In the genomic region with DNA sequence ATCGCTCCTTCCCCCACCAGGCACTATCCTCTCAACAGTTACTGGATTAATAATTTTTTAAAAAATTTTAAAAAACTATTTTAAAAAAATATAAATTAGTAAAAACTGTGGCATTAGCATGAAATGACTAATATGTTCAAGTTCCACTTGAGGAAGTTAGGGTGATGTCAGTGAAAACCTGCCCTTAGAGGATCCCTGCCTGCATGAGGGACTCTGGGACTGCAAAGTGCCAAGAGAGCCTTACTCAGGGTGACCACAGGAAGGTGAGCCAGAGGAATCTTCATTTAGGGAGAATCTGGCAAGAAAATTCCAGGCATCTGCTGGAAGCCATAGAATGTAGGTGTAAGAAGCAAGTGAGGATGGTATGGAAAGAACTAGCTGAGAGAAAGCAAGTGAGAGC, we compare ENCODE assay signal across 18 cellular contexts.
DNase-seq lines count a peak whose midpoint lies in the region; ATAC-seq, FAIRE-seq and TF ChIP-seq lines count a peak whose summit lies in the region.
"Had no signal": no experiment of that assay in that cellular context is flagged by ENCODE, and none has a peak within 500 bp of the region (broad histone marks: within the 10 kb centered on the region; RNA-seq: fewer than 3 reads in every experiment).

No MANE protein-coding gene starts in this region.

- H3K4ac ChIP-seq in IMR-90 (ENCODE audit: low read depth, low read length): no peak overlapping the region

- peak overlapping the region; percentile 99 for H3K27ac ChIP-seq in DOHH2 (ENCODE audit: low read depth, low read length)
- no peak overlapping the region for H3K27ac ChIP-seq in IMR-90 (ENCODE audit: insufficient read depth, low read length)
- no peak overlapping the region for H3K27ac ChIP-seq in breast epithelium
- H3K27ac ChIP-seq: BLaER1 treated with 17β-estradiol and CSF1 and Interleukin-3, amounts not matched to agents 10 nM and 100 nM; RWPE1; SJCRH30 had no signal

- H3K4me2 ChIP-seq in DOHH2 (ENCODE audit: low read length): peak overlapping the region; percentile 95
- H3K4me2 ChIP-seq in IMR-90 (ENCODE audit: low read depth, low read length): no peak overlapping the region
- H3K4me2 ChIP-seq: BLaER1 treated with 17β-estradiol and CSF1 and Interleukin-3, amounts not matched to agents 10 nM and 100 nM had no signal

- POLR2A ChIA-PET in IMR-90 (lab: Charles Lee; ENCODE audit: unreplicated experiment): no interaction called here

- no peaks in the 10 kb centered on the region for H3K9me1 ChIP-seq in IMR-90 (ENCODE audit: insufficient read depth, low read length)

- in situ Hi-C loops in IMR-90 (cut with MboI; ENCODE audit: low sequenced_read_pairs): no loop called here

- H3K27me3 ChIP-seq in DOHH2 (ENCODE audit: control insufficient read depth, low read length) (no peaks in the 10 kb centered on the region), IMR-90 (ENCODE audit: control insufficient read depth, insufficient read depth, low read length) (peaks cover 19% of the 10 kb centered on the region; the same call in 1 of the 2 replicates), breast epithelium (no peaks in the 10 kb centered on the region)
- H3K27me3 ChIP-seq: BLaER1 treated with 17β-estradiol and CSF1 and Interleukin-3, amounts not matched to agents 10 nM and 100 nM; SJCRH30 had no signal

- TF ChIP-seq POLR2A in IMR-90 (IDR thresholded peaks at IDR 0.05; ENCODE audit: low read depth, low read length) (no peak), erythroblast (IDR thresholded peaks at IDR 0.05; ENCODE audit: low read length) (no peak), breast epithelium (IDR thresholded peaks at IDR 0.05) (no peak)

- no peaks in the 10 kb centered on the region for H3K9me3 ChIP-seq in DOHH2 (ENCODE audit: control insufficient read depth, insufficient read depth, low read length)
- H3K9me3 ChIP-seq in IMR-90 (ENCODE audit: control insufficient read depth, insufficient read depth, low read length): peaks cover 2% of the 10 kb centered on the region; the same call in 1 of the 2 replicates
- no peaks in the 10 kb centered on the region for H3K9me3 ChIP-seq in breast epithelium
- H3K9me3 ChIP-seq: SJCRH30 had no signal

- no peak overlapping the region for H3K18ac ChIP-seq in IMR-90 (ENCODE audit: low read depth, low read length)

- H3K56ac ChIP-seq in IMR-90 (ENCODE audit: extremely low read depth, insufficient read depth, low read length): no peak overlapping the region

- no peak for TF ChIP-seq RAD21 in IMR-90 (IDR thresholded peaks at IDR 0.05; ENCODE audit: low read length)

- TF ChIP-seq CTCF in DOHH2 (IDR thresholded peaks at IDR 0.05; ENCODE audit: low read depth, low read length, poor library complexity, severe bottlenecking) (no peak), IMR-90 (conservative IDR thresholded peaks at IDR 0.05; ENCODE audit: low read depth, low read length) (no peak), breast epithelium (IDR thresholded peaks at IDR 0.05) (no peak)

- H2BK20ac ChIP-seq in IMR-90 (ENCODE audit: low read depth, low read length): no peak overlapping the region

- H3K9me2 ChIP-seq in DOHH2 (replicated peaks; ENCODE audit: control insufficient read depth, low read length): no peaks in the 10 kb centered on the region

- intact Hi-C loops in IMR-90 (cut with micrococcal nuclease) (no loop called here), breast epithelium (cut with DNase I; ENCODE audit: low total_unique reads) (no loop called here)

- peak; percentile 13 for DNase-seq in IMR-90
- DNase-seq in RCC 7860 (ENCODE audit: low spot score): peak; percentile 49
- peak; percentile 77 for DNase-seq in glomerular visceral epithelial cell (ENCODE audit: extremely low spot score)
- DNase-seq in erythroblast (lab: John Stamatoyannopoulos, UW): no peak
- no peak for DNase-seq in breast epithelium (ENCODE audit: low spot score in 2 of 2)
- no peak for DNase-seq in NCI-H1694 treated with DMSO at 0.1 percent for 48 hours (lab: John Stamatoyannopoulos, UW)
- DNase-seq in OCI-M1 (lab: John Stamatoyannopoulos, UW): no peak
- DNase-seq: EL, H9, NCI-H1048, NCI-H226, NCI-H524 treated with DMSO at 0.1 percent for 48 hours, SJCRH30 had no signal

- no peaks in the 10 kb centered on the region for H3K79me1 ChIP-seq in IMR-90 (ENCODE audit: low read depth in 1 of 2, low read length in 2 of 2)

- CTCF ChIA-PET in IMR-90 (lab: Yijun Ruan, JAX): no interaction called here

- no peak overlapping the region for H2AFZ ChIP-seq in IMR-90 (replicated peaks; ENCODE audit: low read length, poor library complexity)

- H2AK5ac ChIP-seq in IMR-90 (ENCODE audit: low read depth, low read length): no peak overlapping the region

- no peak overlapping the region for H3K9ac ChIP-seq in IMR-90 (ENCODE audit: low read depth, low read length)
- H3K9ac ChIP-seq: BLaER1 treated with 17β-estradiol and CSF1 and Interleukin-3, amounts not matched to agents 10 nM and 100 nM had no signal

- peaks cover 36% of the 10 kb centered on the region for H3F3A ChIP-seq in DOHH2 (ENCODE audit: control insufficient read depth, insufficient read depth)

- no peak overlapping the region for H4K5ac ChIP-seq in IMR-90 (ENCODE audit: low read depth, low read length)

- peak overlapping the region; percentile 26 for H3K4me3 ChIP-seq in DOHH2 (ENCODE audit: low read length)
- H3K4me3 ChIP-seq in IMR-90 (ENCODE audit: insufficient read depth, low read depth, low read length): no peak overlapping the region
- no peak overlapping the region for H3K4me3 ChIP-seq in breast epithelium
- H3K4me3 ChIP-seq: BLaER1 treated with 17β-estradiol and CSF1 and Interleukin-3, amounts not matched to agents 10 nM and 100 nM; SJCRH30 had no signal

- no TSS peak for BruUV-seq in IMR-90 (replicated peaks; lab: Mats Ljungman, UMichigan)

- no peak overlapping the region for H2BK120ac ChIP-seq in IMR-90 (ENCODE audit: low read depth, low read length)

- no CpG with 5 or more reads among the region's 1 CpG for WGBS in IMR-90 (ENCODE audit: extremely low coverage in 2 of 2, insufficient read length in 1 of 2), 2 experiments

- H4K20me1 ChIP-seq in DOHH2 (ENCODE audit: control insufficient read depth, insufficient read depth, low read depth, low read length) (no peaks in the 10 kb centered on the region), IMR-90 (ENCODE audit: insufficient read depth, low read length) (no peaks in the 10 kb centered on the region)
- H4K20me1 ChIP-seq: BLaER1 treated with 17β-estradiol and CSF1 and Interleukin-3, amounts not matched to agents 10 nM and 100 nM had no signal

- no peak overlapping the region for H4K8ac ChIP-seq in IMR-90 (ENCODE audit: low read depth in 2 of 2, low read length in 2 of 2)

- H3K79me2 ChIP-seq in DOHH2 (ENCODE audit: control insufficient read depth, low read length): peaks cover 8% of the 10 kb centered on the region; the same call in 1 of the 2 replicates

- no peak overlapping the region for H2AK9ac ChIP-seq in IMR-90 (replicated peaks; ENCODE audit: low read depth, low read length, poor library complexity)

- peak; percentile 32 for ATAC-seq in IMR-90 (ENCODE audit: low read depth)

- no peak overlapping the region for H2BK5ac ChIP-seq in IMR-90 (ENCODE audit: low read depth, low read length, poor library complexity, severe bottlenecking)

- H4K91ac ChIP-seq in IMR-90 (ENCODE audit: insufficient read depth, low read depth, low read length): no peak overlapping the region

- peak; percentile 92 for FAIRE-seq in RCC 7860 (lab: Jason Lieb, UNC)
- FAIRE-seq: A204.1, GM19239 had no signal

- dilution Hi-C loops in IMR-90 (cut with HindIII; ENCODE audit: low sequenced_read_pairs, unreplicated experiment): no loop called here

- no peak overlapping the region for H3K23ac ChIP-seq in IMR-90 (ENCODE audit: low read depth, low read length)

- H3K36me3 ChIP-seq in DOHH2 (ENCODE audit: control insufficient read depth, low read length): peaks cover 12% of the 10 kb centered on the region
- H3K36me3 ChIP-seq in IMR-90 (ENCODE audit: control insufficient read depth, insufficient read depth, low read length): no peaks in the 10 kb centered on the region
- no peaks in the 10 kb centered on the region for H3K36me3 ChIP-seq in breast epithelium
- H3K36me3 ChIP-seq: BLaER1 treated with 17β-estradiol and CSF1 and Interleukin-3, amounts not matched to agents 10 nM and 100 nM; SJCRH30 had no signal

- H3K4me1 ChIP-seq in DOHH2 (ENCODE audit: control insufficient read depth, low read length): peaks cover 97% of the 10 kb centered on the region
- no peaks in the 10 kb centered on the region for H3K4me1 ChIP-seq in IMR-90 (ENCODE audit: control insufficient read depth, insufficient read depth, low read length)
- no peaks in the 10 kb centered on the region for H3K4me1 ChIP-seq in breast epithelium
- H3K4me1 ChIP-seq: BLaER1 treated with 17β-estradiol and CSF1 and Interleukin-3, amounts not matched to agents 10 nM and 100 nM; SJCRH30 had no signal

- H3K14ac ChIP-seq in IMR-90 (replicated peaks; ENCODE audit: low read depth, low read length): no peak overlapping the region

- H2BK15ac ChIP-seq in IMR-90 (ENCODE audit: low read depth, low read length): no peak overlapping the region

TF ChIP-seq in IMR-90, 13 proteins besides CTCF, POLR2A, EP300 and RAD21 (continues in another document):
- TF ChIP-seq, protein P1, sequence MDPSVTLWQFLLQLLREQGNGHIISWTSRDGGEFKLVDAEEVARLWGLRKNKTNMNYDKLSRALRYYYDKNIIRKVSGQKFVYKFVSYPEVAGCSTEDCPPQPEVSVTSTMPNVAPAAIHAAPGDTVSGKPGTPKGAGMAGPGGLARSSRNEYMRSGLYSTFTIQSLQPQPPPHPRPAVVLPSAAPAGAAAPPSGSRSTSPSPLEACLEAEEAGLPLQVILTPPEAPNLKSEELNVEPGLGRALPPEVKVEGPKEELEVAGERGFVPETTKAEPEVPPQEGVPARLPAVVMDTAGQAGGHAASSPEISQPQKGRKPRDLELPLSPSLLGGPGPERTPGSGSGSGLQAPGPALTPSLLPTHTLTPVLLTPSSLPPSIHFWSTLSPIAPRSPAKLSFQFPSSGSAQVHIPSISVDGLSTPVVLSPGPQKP (IDR thresholded peaks at IDR 0.05; ENCODE audit: borderline replicate concordance, low read depth, low read length): no peak
- TF ChIP-seq NFE2L2 (IDR thresholded peaks at IDR 0.05; ENCODE audit: low read depth, low read length) (no peak), RFX5 (IDR thresholded peaks at IDR 0.05; ENCODE audit: low read depth, low read length) (no peak), MAZ (IDR thresholded peaks at IDR 0.05; ENCODE audit: borderline replicate concordance, low read depth, low read length) (no peak), SMC3 (IDR thresholded peaks at IDR 0.05; ENCODE audit: low read depth, low read length) (no peak), CHD1 (IDR thresholded peaks at IDR 0.05; ENCODE audit: low read depth, low read length) (no peak), CEBPB (IDR thresholded peaks at IDR 0.05; ENCODE audit: low read depth, low read length) (no peak), BHLHE40 (IDR thresholded peaks at IDR 0.05; ENCODE audit: low read depth, low read length) (no peak), RCOR1 (IDR thresholded peaks at IDR 0.05; ENCODE audit: insufficient replicate concordance, low read length) (no peak), MXI1 (IDR thresholded peaks at IDR 0.05; ENCODE audit: borderline replicate concordance, low read depth, low read length) (no peak)

Comparison
In these comparisons a context has a peak if more than half of its experiments do, and no peak if none do; other contexts are left out.
1. DNase-seq: peak in IMR-90 (single experiment), RCC 7860 (single experiment) and glomerular visceral epithelial cell (single experiment); none in erythroblast (0 of 2), breast epithelium (0 of 2), NCI-H1694 treated with DMSO at 0.1 percent for 48 hours (single experiment) and OCI-M1 (single experiment).